28 cellular contexts compared by ENCODE assay signal in the genomic region with DNA sequence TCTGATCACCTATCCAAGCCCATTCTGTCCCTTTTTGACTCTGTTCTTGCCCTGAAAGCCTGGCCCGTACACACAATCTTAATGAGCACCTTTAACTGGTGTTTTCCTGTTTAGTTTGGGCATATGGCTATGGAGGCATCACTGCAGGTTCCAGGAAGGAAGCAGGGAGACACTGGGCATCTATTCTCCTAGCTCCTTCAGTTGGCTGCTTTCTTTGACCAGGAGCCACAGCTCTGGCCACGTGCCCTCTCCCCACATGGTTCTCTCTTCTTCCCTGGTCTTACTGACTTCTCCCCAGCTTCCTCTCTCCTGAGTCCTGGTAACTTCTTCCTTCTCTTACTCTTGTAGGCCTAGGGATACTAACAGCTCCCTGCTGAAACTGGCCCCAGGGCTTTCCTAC.
"Had no signal": no experiment of that assay in that cellular context is flagged by ENCODE, and none has a peak within 500 bp of the region (broad histone marks: within the 10 kb centered on the region; RNA-seq: fewer than 3 reads in every experiment).

No MANE protein-coding gene starts in this region.

- DNase-seq: immature natural killer cell; kidney; left colon; left lung; lower lobe of right lung; mesenchymal stem cell; naive thymus-derived CD8-positive, alpha-beta T cell; ovary; posterior cingulate gyrus; retina; sigmoid colon; small intestine; spleen; stimulated activated CD4-positive, alpha-beta T cell treated with anti-CD3 and anti-CD28 coated beads, Interleukin-2, amount 100 ng/mL, for 48 hours; stimulated activated CD4-positive, alpha-beta T cell treated with anti-CD3 and anti-CD28 coated beads, Interleukin-4, amount 100 ng/mL, for 4 hours; stimulated activated CD8-positive, alpha-beta memory T cell treated with anti-CD3 and anti-CD28 coated beads, Interleukin-4, amount 100 ng/mL, for 48 hours; stimulated activated naive CD4-positive, alpha-beta T cell treated with Interleukin-2 at 50 U/mL for 16 hours; stimulated activated naive CD8-positive, alpha-beta T cell treated with anti-CD3 and anti-CD28 coated beads, Interleukin-15, amount 100 ng/mL, for 72 hours; testis; thyroid gland; transverse colon; upper lobe of left lung had no signal

- FAIRE-seq: islet of Langerhans, kidney, small intestine, urothelium cell line had no signal

- ATAC-seq: left colon; left lung; lower lobe of right lung; naive thymus-derived CD8-positive, alpha-beta T cell; stimulated activated memory B cell treated with anti-CD40 and anti-IgM and Interleukin-4, amounts not matched to agents 10 μg/mL and 1 μg/mL and 100 μg/mL, for 72 hours; stimulated activated naive CD8-positive, alpha-beta T cell treated with anti-CD3 and anti-CD28 coated beads, Interleukin-15, amount 100 ng/mL, for 72 hours had no signal

- H3K27me3 ChIP-seq: left lung, neural progenitor cell, ovary, sigmoid colon, testis, thyroid gland, upper lobe of left lung had no signal

- H3K36me3 Mint-ChIP-seq: immature natural killer cell; naive thymus-derived CD8-positive, alpha-beta T cell; neural progenitor cell; stimulated activated memory B cell treated with anti-CD40 and anti-IgM and Interleukin-4, amounts not matched to agents 10 μg/mL and 1 μg/mL and 100 μg/mL, for 72 hours had no signal

- H3K27ac Mint-ChIP-seq: immature natural killer cell; naive thymus-derived CD8-positive, alpha-beta T cell; neural progenitor cell; stimulated activated memory B cell treated with anti-CD40 and anti-IgM and Interleukin-4, amounts not matched to agents 10 μg/mL and 1 μg/mL and 100 μg/mL, for 72 hours had no signal

- H3K27ac ChIP-seq: left lung, lower lobe of right lung, neural progenitor cell, ovary, prostate gland, sigmoid colon, spleen, testis, thyroid gland, transverse colon, upper lobe of left lung had no signal

- H3K4me3 ChIP-seq: left lung, lower lobe of right lung, neural progenitor cell, ovary, prostate gland, sigmoid colon, spleen, testis, thyroid gland, transverse colon, upper lobe of left lung had no signal

- H3K4me1 ChIP-seq: left lung, lower lobe of right lung, neural progenitor cell, prostate gland, testis, thyroid gland had no signal

- H3K9me3 Mint-ChIP-seq: immature natural killer cell; nephron; stimulated activated memory B cell treated with anti-CD40 and anti-IgM and Interleukin-4, amounts not matched to agents 10 μg/mL and 1 μg/mL and 100 μg/mL, for 72 hours had no signal

- H3K4me3 Mint-ChIP-seq: immature natural killer cell; naive thymus-derived CD8-positive, alpha-beta T cell; nephron; neural progenitor cell; stimulated activated memory B cell treated with anti-CD40 and anti-IgM and Interleukin-4, amounts not matched to agents 10 μg/mL and 1 μg/mL and 100 μg/mL, for 72 hours; stimulated activated naive CD8-positive, alpha-beta T cell treated with anti-CD3 and anti-CD28 coated beads, Interleukin-15, amount 100 ng/mL, for 72 hours had no signal

- H3K36me3 ChIP-seq: left lung, lower lobe of right lung, neural progenitor cell, ovary, prostate gland, sigmoid colon, spleen, thyroid gland, transverse colon, upper lobe of left lung had no signal

- H3K4me1 Mint-ChIP-seq: immature natural killer cell; stimulated activated memory B cell treated with anti-CD40 and anti-IgM and Interleukin-4, amounts not matched to agents 10 μg/mL and 1 μg/mL and 100 μg/mL, for 72 hours; stimulated activated naive CD8-positive, alpha-beta T cell treated with anti-CD3 and anti-CD28 coated beads, Interleukin-15, amount 100 ng/mL, for 72 hours had no signal

- H3K9me3 ChIP-seq: left lung, lower lobe of right lung, ovary, prostate gland, sigmoid colon, spleen, testis, thyroid gland, transverse colon, upper lobe of left lung had no signal
